10 cellular contexts compared by ENCODE assay signal in genomic region chr22:42114721-42115120, GRCh38. TPM values are rescaled to one million over a fixed set of nuclear protein-coding genes. Genes with fewer than 3 reads are reported as not detected.
DNase-seq lines count a peak whose midpoint lies in the region; ATAC-seq and TF ChIP-seq lines count a peak whose summit lies in the region.
"Had no signal": no experiment of that assay in that cellular context is flagged by ENCODE, and none has a peak within 500 bp of the region (broad histone marks: within the 10 kb centered on the region; RNA-seq: fewer than 3 reads in every experiment).

No MANE protein-coding gene starts in this region.

- ATAC-seq in GM18868 (IDR thresholded peaks at IDR 0.05; ENCODE audit: unreplicated experiment), result no peak

- POLR2A ChIA-PET in A673 (lab: Charles Lee; ENCODE audit: low non-redundant PET), result no interaction called here

- TF ChIP-seq CTCF in A673 (conservative IDR thresholded peaks at IDR 0.05; ENCODE audit: low read depth, low read length), result peak; percentile 48
- TF ChIP-seq CTCF in fibroblast of villous mesenchyme (IDR thresholded peaks at IDR 0.05; ENCODE audit: insufficient read depth, low read depth, low read length), result peak; percentile 57

- CTCF ChIA-PET in A673 (lab: Charles Lee), result no interaction called here

- H3K27me3 ChIP-seq in A673 (replicated peaks; ENCODE audit: insufficient read depth, low read depth, low read length, poor library complexity), result no peaks in the 10 kb centered on the region

- H3K36me3 ChIP-seq in A673 (ENCODE audit: insufficient read depth, low read length, poor library complexity, severe bottlenecking), result no peaks in the 10 kb centered on the region

- H3K4me1 ChIP-seq in A673 (ENCODE audit: insufficient read depth, low read length, poor library complexity, severe bottlenecking), result peaks cover 9% of the 10 kb centered on the region

- H3K27ac ChIP-seq in A673 (ENCODE audit: low read depth, low read length, poor library complexity, severe bottlenecking), result no peak overlapping the region

- in situ Hi-C loops in G401 (cut with HindIII; ENCODE audit: low sequenced_read_pairs), result loop anchor here (10.0 kb wide), 1 partner anchor 230 kb away; no protein-coding TSS in a partner anchor

- no peak overlapping the region for H3K4me3 ChIP-seq in A673 (ENCODE audit: low read depth, low read length, poor library complexity, severe bottlenecking)
- no peak overlapping the region for H3K4me3 ChIP-seq in fibroblast of villous mesenchyme (ENCODE audit: low read depth, low read length)

- peak; percentile 50 for DNase-seq in A673 (ENCODE audit: low spot score)
- peak; percentile 22 for DNase-seq in G401 (ENCODE audit: low spot score)
- peak; percentile 47 for DNase-seq in SKM-1 (lab: John Stamatoyannopoulos, UW; ENCODE audit: unreplicated experiment)
- DNase-seq in fibroblast of villous mesenchyme (ENCODE audit: low read depth), result peak; percentile 46
- DNase-seq in activated T-cell treated with anti-CD3 and anti-CD28 coated beads, Interleukin-2, amount 50 U/mL, for 1 hour, result no peak
- no peak for DNase-seq in OCI-M2 (lab: John Stamatoyannopoulos, UW; ENCODE audit: unreplicated experiment)
- DNase-seq in HK-2 (ENCODE audit: unreplicated experiment), result no peak
- DNase-seq: activated effector memory CD4-positive, alpha-beta T cell treated with anti-CD3 and anti-CD28 coated beads, Interleukin-2, amount 50 U/mL, for 16 hours; DMS79 treated with DMSO at 0.1 percent for 48 hours had no signal

- no TSS peak for BruUV-seq in A673 (replicated peaks; lab: Mats Ljungman, UMichigan)

- H3K9me3 ChIP-seq in A673 (ENCODE audit: low read depth, low read length, poor library complexity, severe bottlenecking), result peaks cover 9% of the 10 kb centered on the region

- intact Hi-C loops in A673 (cut with micrococcal nuclease; ENCODE audit: unreplicated experiment), result loop anchor here (5.0 kb wide), 1 partner anchor 292 kb away; no protein-coding TSS in a partner anchor

RNA-seq across cellular contexts. Expression of gene CYP2D6, which starts 15.9 kb away (rescaled TPM):
- total RNA-seq in A673 (2021) (2.4 and 2.8 TPM in 2 replicates), fibroblast of villous mesenchyme (under 0.01 and 0.32 TPM in 2 replicates)
- 0.95 and 3.1 TPM in 2 replicates for total RNA-seq in G401 (2014; rRNA removed; shearing (Covaris generic))

RNA-seq across cellular contexts. Expression of gene NDUFA6, which starts 24.1 kb away (rescaled TPM):
- total RNA-seq in A673 (2021) (138 and 166 TPM in 2 replicates), fibroblast of villous mesenchyme (40.6 TPM in 2 replicates)
- total RNA-seq in G401 (2014; rRNA removed; shearing (Covaris generic)), result 99.5 and 129 TPM in 2 replicates

RNA-seq across cellular contexts. Expression of gene SMDT1, which starts 35.2 kb away (rescaled TPM):
- 61.8 and 62.6 TPM in 2 replicates for total RNA-seq in A673 (2021)
- 23.6 and 52.0 TPM in 2 replicates for total RNA-seq in G401 (2014; rRNA removed; shearing (Covaris generic))
- total RNA-seq in fibroblast of villous mesenchyme, result 5.2 and 6.1 TPM in 2 replicates

RNA-seq across cellular contexts. Expression of gene PHETA2, which starts 40.7 kb away (rescaled TPM):
- total RNA-seq in A673 (2021) (0.70 and 0.97 TPM in 2 replicates), fibroblast of villous mesenchyme (19.0 and 21.2 TPM in 2 replicates)
- 0.25 TPM in 1 of 2 replicates, not detected in the other for total RNA-seq in G401 (2014; rRNA removed; shearing (Covaris generic))

RNA-seq across cellular contexts. Expression of gene NAGA, which starts 44.1 kb away (rescaled TPM):
- 17.7 and 18.4 TPM in 2 replicates for total RNA-seq in A673 (2021)
- total RNA-seq in G401 (2014; rRNA removed; shearing (Covaris generic)), result 50.4 and 55.1 TPM in 2 replicates
- total RNA-seq in fibroblast of villous mesenchyme, result 31.1 and 41.6 TPM in 2 replicates

Comparison
In these comparisons a context has a peak if more than half of its experiments do, and no peak if none do; other contexts are left out.
1. DNase-seq: peak in A673 (single experiment), G401 (single experiment), SKM-1 (single experiment) and fibroblast of villous mesenchyme (single experiment); none in activated T-cell treated with anti-CD3 and anti-CD28 coated beads, Interleukin-2, amount 50 U/mL, for 1 hour (single experiment), OCI-M2 (single experiment) and HK-2 (single experiment).